ENCODE assay signal across 23 cellular contexts in genomic region chr15:90205050-90205848, GRCh38. TPM values are rescaled to one million over a fixed set of nuclear protein-coding genes. Genes with fewer than 3 reads are reported as not detected.
DNase-seq lines count a peak whose midpoint lies in the region; ATAC-seq and TF ChIP-seq lines count a peak whose summit lies in the region.
"Had no signal": no experiment of that assay in that cellular context is flagged by ENCODE, and none has a peak within 500 bp of the region (broad histone marks: within the 10 kb centered on the region; RNA-seq: fewer than 3 reads in every experiment).

No MANE protein-coding gene starts in this region.

- H3K4me3 Mint-ChIP-seq in activated T-helper 1 cell treated with anti-CD3 and anti-CD28 coated beads, Interleukin-12 subunit alpha, Interleukin-12 subunit beta, Interleukin-2, Interleukin-4 antibody, amounts not matched to agents 30 ng/mL and 10 ng/mL and 1 ng/mL, durations not matched to agents 14 hours and 24 hours and 36 hours = peak overlapping the region; percentile 26
- H3K4me3 Mint-ChIP-seq in effector memory CD8-positive, alpha-beta T cell = no peak overlapping the region
- no peak overlapping the region for H3K4me3 Mint-ChIP-seq in natural killer cell treated with Interleukin-12 subunit alpha and Interleukin-12 subunit beta and Interleukin-15 and Interleukin-18, amount 100 ng/mL, for 72 hours
- H3K4me3 Mint-ChIP-seq: activated CD8-positive, alpha-beta memory T cell treated with anti-CD3 and anti-CD28 coated beads, Interleukin-2, amount 10 ng/mL, durations not matched to agents 7 days and 5 days; naive thymus-derived CD4-positive, alpha-beta T cell had no signal

- peaks cover 45% of the 10 kb centered on the region for H3K4me1 Mint-ChIP-seq in activated T-helper 1 cell treated with anti-CD3 and anti-CD28 coated beads, Interleukin-12 subunit alpha, Interleukin-12 subunit beta, Interleukin-2, Interleukin-4 antibody, amounts not matched to agents 30 ng/mL and 10 ng/mL and 1 ng/mL, durations not matched to agents 14 hours and 24 hours and 36 hours (ENCODE audit: low read depth)
- peaks cover 27 to 30% of the 10 kb centered on the region in 2 donors for H3K4me1 Mint-ChIP-seq in effector memory CD8-positive, alpha-beta T cell (ENCODE audit: low read depth in 2 of 2)
- peaks cover 20 to 27% of the 10 kb centered on the region in 2 donors for H3K4me1 Mint-ChIP-seq in natural killer cell treated with Interleukin-12 subunit alpha and Interleukin-12 subunit beta and Interleukin-15 and Interleukin-18, amount 100 ng/mL, for 72 hours (ENCODE audit: low read depth in 2 of 2)

- H3K4me3 ChIP-seq in BLaER1 treated with 17β-estradiol and CSF1 and Interleukin-3, amounts not matched to agents 10 nM and 100 nM = no peak overlapping the region
- no peak overlapping the region for H3K4me3 ChIP-seq in mucosa of descending colon
- H3K4me3 ChIP-seq: esophagus muscularis mucosa, lower lobe of right lung, stomach had no signal

- H3K9ac ChIP-seq in BLaER1 treated with 17β-estradiol and CSF1 and Interleukin-3, amounts not matched to agents 10 nM and 100 nM = peak overlapping the region in 4 of 11 experiments; percentile 1 to 34 (median 20); a peak in 3 of 22 replicates
- H3K9ac ChIP-seq: KMS-11, parathyroid adenoma had no signal

- no peaks in the 10 kb centered on the region; a peak in 1 of 22 replicates for H3K27me3 ChIP-seq in BLaER1 treated with 17β-estradiol and CSF1 and Interleukin-3, amounts not matched to agents 10 nM and 100 nM
- H3K27me3 ChIP-seq: esophagus muscularis mucosa, stomach had no signal

- peaks cover 9% of the 10 kb centered on the region for H3K36me3 Mint-ChIP-seq in activated T-helper 1 cell treated with anti-CD3 and anti-CD28 coated beads, Interleukin-12 subunit alpha, Interleukin-12 subunit beta, Interleukin-2, Interleukin-4 antibody, amounts not matched to agents 30 ng/mL and 10 ng/mL and 1 ng/mL, durations not matched to agents 14 hours and 24 hours and 36 hours (ENCODE audit: low read depth)
- no peaks in the 10 kb centered on the region for H3K36me3 Mint-ChIP-seq in effector memory CD8-positive, alpha-beta T cell (ENCODE audit: insufficient read depth)
- H3K36me3 Mint-ChIP-seq in natural killer cell treated with Interleukin-12 subunit alpha and Interleukin-12 subunit beta and Interleukin-15 and Interleukin-18, amount 100 ng/mL, for 72 hours = peaks cover 7% of the 10 kb centered on the region
- H3K36me3 Mint-ChIP-seq: activated CD8-positive, alpha-beta memory T cell treated with anti-CD3 and anti-CD28 coated beads, Interleukin-2, amount 10 ng/mL, durations not matched to agents 7 days and 5 days had no signal

- H3K4me1 ChIP-seq in BLaER1 treated with 17β-estradiol and CSF1 and Interleukin-3, amounts not matched to agents 10 nM and 100 nM = peaks cover 66 to 84% (median 74%) of the 10 kb centered on the region in 10 experiments
- peaks cover 16% of the 10 kb centered on the region for H3K4me1 ChIP-seq in mucosa of descending colon (ENCODE audit: low read depth)

- H4K20me1 ChIP-seq in BLaER1 treated with 17β-estradiol and CSF1 and Interleukin-3, amounts not matched to agents 10 nM and 100 nM = peaks cover 20 to 88% (median 54%) of the 10 kb centered on the region in 11 experiments; a peak in 19 of 22 replicates

- no peak for TF ChIP-seq CTCF in mucosa of descending colon (IDR thresholded peaks at IDR 0.05)

- intact Hi-C loops in activated T-helper 1 cell treated with anti-CD3 and anti-CD28 coated beads, Interleukin-12 subunit alpha, Interleukin-12 subunit beta, Interleukin-2, Interleukin-4 antibody, amounts not matched to agents 30 ng/mL and 10 ng/mL and 1 ng/mL, durations not matched to agents 14 hours and 24 hours and 36 hours (cut with micrococcal nuclease) = no loop called here
- intact Hi-C loops in mucosa of descending colon (cut with DNase I, micrococcal nuclease) = no loop called here

- ATAC-seq in mucosa of descending colon = no peak
- no peak for ATAC-seq in effector memory CD8-positive, alpha-beta T cell (replicated peaks)
- no peak for ATAC-seq in natural killer cell treated with Interleukin-12 subunit alpha and Interleukin-12 subunit beta and Interleukin-15 and Interleukin-18, amount 100 ng/mL, for 72 hours
- ATAC-seq: activated CD8-positive, alpha-beta memory T cell treated with anti-CD3 and anti-CD28 coated beads, Interleukin-2, amount 10 ng/mL, durations not matched to agents 7 days and 5 days; lower lobe of right lung had no signal

- no peak overlapping the region for H3K27ac Mint-ChIP-seq in activated T-helper 1 cell treated with anti-CD3 and anti-CD28 coated beads, Interleukin-12 subunit alpha, Interleukin-12 subunit beta, Interleukin-2, Interleukin-4 antibody, amounts not matched to agents 30 ng/mL and 10 ng/mL and 1 ng/mL, durations not matched to agents 14 hours and 24 hours and 36 hours
- no peak overlapping the region for H3K27ac Mint-ChIP-seq in effector memory CD8-positive, alpha-beta T cell
- no peak overlapping the region for H3K27ac Mint-ChIP-seq in natural killer cell treated with Interleukin-12 subunit alpha and Interleukin-12 subunit beta and Interleukin-15 and Interleukin-18, amount 100 ng/mL, for 72 hours
- H3K27ac Mint-ChIP-seq: activated CD8-positive, alpha-beta memory T cell treated with anti-CD3 and anti-CD28 coated beads, Interleukin-2, amount 10 ng/mL, durations not matched to agents 7 days and 5 days had no signal

- peaks cover 3% of the 10 kb centered on the region for H3K27me3 Mint-ChIP-seq in activated T-helper 1 cell treated with anti-CD3 and anti-CD28 coated beads, Interleukin-12 subunit alpha, Interleukin-12 subunit beta, Interleukin-2, Interleukin-4 antibody, amounts not matched to agents 30 ng/mL and 10 ng/mL and 1 ng/mL, durations not matched to agents 14 hours and 24 hours and 36 hours (ENCODE audit: insufficient read depth)
- H3K27me3 Mint-ChIP-seq in effector memory CD8-positive, alpha-beta T cell = no peaks in the 10 kb centered on the region
- peaks cover 0 to 2% of the 10 kb centered on the region in 2 donors for H3K27me3 Mint-ChIP-seq in natural killer cell treated with Interleukin-12 subunit alpha and Interleukin-12 subunit beta and Interleukin-15 and Interleukin-18, amount 100 ng/mL, for 72 hours

- peak overlapping the region in 7 of 11 experiments; percentile 20 to 62 (median 34); a peak in 10 of 22 replicates for H3K27ac ChIP-seq in BLaER1 treated with 17β-estradiol and CSF1 and Interleukin-3, amounts not matched to agents 10 nM and 100 nM
- H3K27ac ChIP-seq: KMS-11, lower lobe of right lung, parathyroid adenoma, stomach had no signal

- H3K9me3 ChIP-seq in BLaER1 treated with 17β-estradiol and CSF1 and Interleukin-3, amounts not matched to agents 10 nM and 100 nM (replicated peaks in 1 of 11) = no peaks in the 10 kb centered on the region
- no peaks in the 10 kb centered on the region for H3K9me3 ChIP-seq in mucosa of descending colon
- H3K9me3 ChIP-seq: esophagus muscularis mucosa, lower lobe of right lung, stomach had no signal

- H3K4me2 ChIP-seq in BLaER1 treated with 17β-estradiol and CSF1 and Interleukin-3, amounts not matched to agents 10 nM and 100 nM = peak overlapping the region; percentile 18 to 100 (median 69)
- H3K4me2 ChIP-seq: KMS-11 had no signal

- H3K9me3 Mint-ChIP-seq in activated T-helper 1 cell treated with anti-CD3 and anti-CD28 coated beads, Interleukin-12 subunit alpha, Interleukin-12 subunit beta, Interleukin-2, Interleukin-4 antibody, amounts not matched to agents 30 ng/mL and 10 ng/mL and 1 ng/mL, durations not matched to agents 14 hours and 24 hours and 36 hours = no peaks in the 10 kb centered on the region
- H3K9me3 Mint-ChIP-seq in effector memory CD8-positive, alpha-beta T cell = no peaks in the 10 kb centered on the region
- no peaks in the 10 kb centered on the region for H3K9me3 Mint-ChIP-seq in natural killer cell treated with Interleukin-12 subunit alpha and Interleukin-12 subunit beta and Interleukin-15 and Interleukin-18, amount 100 ng/mL, for 72 hours
- H3K9me3 Mint-ChIP-seq: naive thymus-derived CD4-positive, alpha-beta T cell had no signal

- H3K36me3 ChIP-seq in BLaER1 treated with 17β-estradiol and CSF1 and Interleukin-3, amounts not matched to agents 10 nM and 100 nM = peaks cover 10 to 74% (median 44%) of the 10 kb centered on the region in 11 experiments; a peak in 20 of 22 replicates
- H3K36me3 ChIP-seq in mucosa of descending colon (ENCODE audit: low read depth) = no peaks in the 10 kb centered on the region

- DNase-seq in NCI-H1048 (lab: John Stamatoyannopoulos, UW) (peak; percentile 45), mucosa of descending colon (peak in 2 of 3 donors; percentile 14 to 19), COLO829 (ENCODE audit: low spot score) (no peak), mesenteric fat pad (ENCODE audit: low spot score) (no peak)
- DNase-seq in activated T-helper 1 cell treated with anti-CD3 and anti-CD28 coated beads, Interleukin-12 subunit alpha, Interleukin-12 subunit beta, Interleukin-2, Interleukin-4 antibody, amounts not matched to agents 30 ng/mL and 10 ng/mL and 1 ng/mL, durations not matched to agents 14 hours and 24 hours and 36 hours (ENCODE audit: low spot score) = no peak
- DNase-seq in effector memory CD8-positive, alpha-beta T cell = no peak
- no peak for DNase-seq in natural killer cell treated with Interleukin-12 subunit alpha and Interleukin-12 subunit beta and Interleukin-15 and Interleukin-18, amount 100 ng/mL, for 72 hours (ENCODE audit: low spot score)
- DNase-seq: activated CD4-positive, alpha-beta T cell treated with anti-CD3 and anti-CD28 coated beads for 4 hours; activated CD8-positive, alpha-beta memory T cell treated with anti-CD3 and anti-CD28 coated beads, Interleukin-2, amount 10 ng/mL, durations not matched to agents 7 days and 5 days; activated effector memory CD4-positive, alpha-beta T cell treated with anti-CD3 and anti-CD28 coated beads, Interleukin-2, amount 50 U/mL, for 16 hours; COR-L47; lower lobe of right lung; naive thymus-derived CD4-positive, alpha-beta T cell; NCI-H2029 treated with DMSO at 0.1 percent for 48 hours; stimulated activated CD4-positive, alpha-beta T cell treated with anti-CD3 and anti-CD28 coated beads, Interleukin-2, amount 100 ng/mL, for 48 hours; stomach; trophoblast cell had no signal

RNA-seq across cellular contexts. Expression of gene SEMA4B, which starts 4.1 kb away (rescaled TPM):
- 17.5 and 18.8 TPM in 2 replicates for total RNA-seq in activated T-helper 1 cell treated with anti-CD3 and anti-CD28 coated beads, Interleukin-12 subunit alpha, Interleukin-12 subunit beta, Interleukin-2, Interleukin-4 antibody, amounts not matched to agents 30 ng/mL and 10 ng/mL and 1 ng/mL, durations not matched to agents 14 hours and 24 hours and 36 hours
- total RNA-seq in mucosa of descending colon (100 to 1,000 TPM; 118 to 146 (median 131) TPM), mesenteric fat pad (15.8 TPM)
- 1 to 10 TPM; 9.2 to 9.7 TPM for total RNA-seq in natural killer cell treated with Interleukin-12 subunit alpha and Interleukin-12 subunit beta and Interleukin-15 and Interleukin-18, amount 100 ng/mL, for 72 hours

RNA-seq across cellular contexts. Expression of gene CIB1, which starts 28.5 kb away (rescaled TPM):
- 144 and 145 TPM in 2 replicates for total RNA-seq in activated T-helper 1 cell treated with anti-CD3 and anti-CD28 coated beads, Interleukin-12 subunit alpha, Interleukin-12 subunit beta, Interleukin-2, Interleukin-4 antibody, amounts not matched to agents 30 ng/mL and 10 ng/mL and 1 ng/mL, durations not matched to agents 14 hours and 24 hours and 36 hours
- total RNA-seq in mucosa of descending colon = 100 to 1,000 TPM; 126 to 273 (median 209) TPM
- total RNA-seq in natural killer cell treated with Interleukin-12 subunit alpha and Interleukin-12 subunit beta and Interleukin-15 and Interleukin-18, amount 100 ng/mL, for 72 hours = 100 to 1,000 TPM in 1 of 2 donors, 10 to 100 TPM in 1; 86.1 to 119 TPM
- 58.0 TPM for total RNA-seq in mesenteric fat pad

RNA-seq across cellular contexts. Expression of gene GDPGP1, which starts 28.8 kb away (rescaled TPM):
- total RNA-seq in activated T-helper 1 cell treated with anti-CD3 and anti-CD28 coated beads, Interleukin-12 subunit alpha, Interleukin-12 subunit beta, Interleukin-2, Interleukin-4 antibody, amounts not matched to agents 30 ng/mL and 10 ng/mL and 1 ng/mL, durations not matched to agents 14 hours and 24 hours and 36 hours = 12.7 and 15.5 TPM in 2 replicates
- total RNA-seq in mucosa of descending colon = 10 to 100 TPM; 18.2 to 25.5 (median 19.3) TPM
- total RNA-seq in natural killer cell treated with Interleukin-12 subunit alpha and Interleukin-12 subunit beta and Interleukin-15 and Interleukin-18, amount 100 ng/mL, for 72 hours = 10 to 100 TPM in 1 of 2 donors, 1 to 10 TPM in 1; 9.6 to 10.0 TPM
- 8.1 TPM for total RNA-seq in mesenteric fat pad

RNA-seq across cellular contexts. Expression of gene TTLL13, which starts 44.1 kb away (rescaled TPM):
- total RNA-seq in activated T-helper 1 cell treated with anti-CD3 and anti-CD28 coated beads, Interleukin-12 subunit alpha, Interleukin-12 subunit beta, Interleukin-2, Interleukin-4 antibody, amounts not matched to agents 30 ng/mL and 10 ng/mL and 1 ng/mL, durations not matched to agents 14 hours and 24 hours and 36 hours = 0.29 and 0.65 TPM in 2 replicates
- total RNA-seq in mucosa of descending colon = under 1 TPM; 0.34 to 0.93 (median 0.63) TPM
- total RNA-seq in natural killer cell treated with Interleukin-12 subunit alpha and Interleukin-12 subunit beta and Interleukin-15 and Interleukin-18, amount 100 ng/mL, for 72 hours = under 1 TPM in 1 of 2 donors, not detected in 1; 0.36 TPM
- not detected for total RNA-seq in mesenteric fat pad
- total RNA-seq: G401, glomerular endothelial cell, lower lobe of right lung, stomach had no signal

Comparison
In these comparisons a context has a peak if more than half of its experiments do, and no peak if none do; other contexts are left out.
1. DNase-seq: peak in NCI-H1048 (single experiment) and mucosa of descending colon (2 of 3); none in activated T-helper 1 cell treated with anti-CD3 and anti-CD28 coated beads, Interleukin-12 subunit alpha, Interleukin-12 subunit beta, Interleukin-2, Interleukin-4 antibody, amounts not matched to agents 30 ng/mL and 10 ng/mL and 1 ng/mL, durations not matched to agents 14 hours and 24 hours and 36 hours (single experiment), COLO829 (single experiment), effector memory CD8-positive, alpha-beta T cell (0 of 3), natural killer cell treated with Interleukin-12 subunit alpha and Interleukin-12 subunit beta and Interleukin-15 and Interleukin-18, amount 100 ng/mL, for 72 hours (single experiment) and mesenteric fat pad (single experiment).